Comparison of ENCODE assay signal across 8 cellular contexts in the genomic region with DNA sequence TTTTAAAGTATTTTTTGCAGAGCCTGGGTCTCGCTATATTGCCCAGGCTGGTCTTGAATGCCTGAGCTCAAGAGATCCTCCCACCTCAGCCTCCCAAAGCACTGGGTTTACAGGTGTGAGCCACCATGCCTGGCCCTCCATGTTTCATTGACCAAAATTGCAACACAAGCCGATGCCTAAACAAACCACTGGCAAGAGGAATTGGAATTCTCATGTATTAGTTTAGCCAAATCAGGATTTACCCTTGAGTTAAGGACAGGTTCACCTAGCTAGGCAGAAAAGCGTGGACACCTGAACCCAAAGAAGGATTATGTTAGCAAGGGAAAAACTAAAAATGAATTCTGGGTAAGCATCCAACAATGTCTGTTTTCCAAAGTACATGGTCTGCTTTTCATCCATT.
"Had no signal": no experiment of that assay in that cellular context is flagged by ENCODE, and none has a peak within 500 bp of the region (broad histone marks: within the 10 kb centered on the region; RNA-seq: fewer than 3 reads in every experiment).

No MANE protein-coding gene starts in this region.

- FAIRE-seq: G401.6, GM12878, GM12891, GM12892, GM18507, GM19239 had no signal

- H3K4me3 ChIP-seq: GM12878 had no signal

- ATAC-seq: GM12878 had no signal

- DNase-seq: GDM1, GF-D8 had no signal
